Comparison of ENCODE assay signal across 2 cellular contexts in the genomic region with DNA sequence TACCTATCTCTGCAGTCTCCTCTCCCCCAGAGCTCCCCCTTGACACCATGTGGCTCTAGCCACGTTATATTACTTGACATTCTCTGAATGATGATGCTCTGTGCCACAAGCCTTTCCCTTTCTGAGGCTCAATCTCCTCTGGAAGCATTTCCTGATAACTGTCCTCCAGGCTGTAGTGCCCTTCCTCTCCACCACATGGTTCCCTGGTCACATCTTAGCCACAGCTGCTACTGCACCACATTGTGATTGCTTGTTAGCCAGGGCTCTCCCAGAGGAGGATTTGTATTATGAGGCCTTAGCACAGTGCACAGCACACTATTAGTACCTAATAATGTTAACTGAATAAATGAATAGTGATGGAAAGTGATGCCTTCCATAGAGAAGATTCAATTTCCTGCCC.
TF ChIP-seq lines count a peak whose summit lies in the region.

No MANE protein-coding gene starts in this region.

TF ChIP-seq in HCT116, 20 proteins besides CTCF, POLR2A, EP300 and RAD21:
- TF ChIP-seq, protein P1, sequence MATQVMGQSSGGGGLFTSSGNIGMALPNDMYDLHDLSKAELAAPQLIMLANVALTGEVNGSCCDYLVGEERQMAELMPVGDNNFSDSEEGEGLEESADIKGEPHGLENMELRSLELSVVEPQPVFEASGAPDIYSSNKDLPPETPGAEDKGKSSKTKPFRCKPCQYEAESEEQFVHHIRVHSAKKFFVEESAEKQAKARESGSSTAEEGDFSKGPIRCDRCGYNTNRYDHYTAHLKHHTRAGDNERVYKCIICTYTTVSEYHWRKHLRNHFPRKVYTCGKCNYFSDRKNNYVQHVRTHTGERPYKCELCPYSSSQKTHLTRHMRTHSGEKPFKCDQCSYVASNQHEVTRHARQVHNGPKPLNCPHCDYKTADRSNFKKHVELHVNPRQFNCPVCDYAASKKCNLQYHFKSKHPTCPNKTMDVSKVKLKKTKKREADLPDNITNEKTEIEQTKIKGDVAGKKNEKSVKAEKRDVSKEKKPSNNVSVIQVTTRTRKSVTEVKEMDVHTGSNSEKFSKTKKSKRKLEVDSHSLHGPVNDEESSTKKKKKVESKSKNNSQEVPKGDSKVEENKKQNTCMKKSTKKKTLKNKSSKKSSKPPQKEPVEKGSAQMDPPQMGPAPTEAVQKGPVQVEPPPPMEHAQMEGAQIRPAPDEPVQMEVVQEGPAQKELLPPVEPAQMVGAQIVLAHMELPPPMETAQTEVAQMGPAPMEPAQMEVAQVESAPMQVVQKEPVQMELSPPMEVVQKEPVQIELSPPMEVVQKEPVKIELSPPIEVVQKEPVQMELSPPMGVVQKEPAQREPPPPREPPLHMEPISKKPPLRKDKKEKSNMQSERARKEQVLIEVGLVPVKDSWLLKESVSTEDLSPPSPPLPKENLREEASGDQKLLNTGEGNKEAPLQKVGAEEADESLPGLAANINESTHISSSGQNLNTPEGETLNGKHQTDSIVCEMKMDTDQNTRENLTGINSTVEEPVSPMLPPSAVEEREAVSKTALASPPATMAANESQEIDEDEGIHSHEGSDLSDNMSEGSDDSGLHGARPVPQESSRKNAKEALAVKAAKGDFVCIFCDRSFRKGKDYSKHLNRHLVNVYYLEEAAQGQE (IDR thresholded peaks at IDR 0.05; ENCODE audit: low read depth): no peak
- TF ChIP-seq SP1 (IDR thresholded peaks at IDR 0.05; ENCODE audit: low read depth) (no peak), CBX3 (IDR thresholded peaks at IDR 0.05; ENCODE audit: low read depth) (no peak), POLR2AphosphoS5 (IDR thresholded peaks at IDR 0.05; ENCODE audit: low read depth, low read length) (no peak), ZFX (IDR thresholded peaks at IDR 0.05) (no peak), FOSL1 (IDR thresholded peaks at IDR 0.05; ENCODE audit: low read depth) (no peak), EZH2phosphoT487 (IDR thresholded peaks at IDR 0.05; ENCODE audit: borderline replicate concordance) (no peak), EGR1 (IDR thresholded peaks at IDR 0.05; ENCODE audit: low read depth) (no peak), YY1 (IDR thresholded peaks at IDR 0.05; ENCODE audit: extremely low read depth, insufficient replicate concordance, low read depth, low read length) (no peak), EZH2 (IDR thresholded peaks at IDR 0.05) (no peak)

TF ChIP-seq in WTC11, 78 proteins besides CTCF, POLR2A, EP300 and RAD21:
- TF ChIP-seq IRF2 (CRISPR knock-in tag; IDR thresholded peaks at IDR 0.05; ENCODE audit: borderline replicate concordance, low read depth) (no peak), NR2C2 (CRISPR knock-in tag; IDR thresholded peaks at IDR 0.05) (no peak), TEAD4 (CRISPR knock-in tag; IDR thresholded peaks at IDR 0.05) (no peak), OVOL2 (CRISPR knock-in tag; IDR thresholded peaks at IDR 0.05; ENCODE audit: borderline replicate concordance) (no peak), CREM (CRISPR knock-in tag; IDR thresholded peaks at IDR 0.05) (no peak), HMGA2 (CRISPR knock-in tag; IDR thresholded peaks at IDR 0.05) (no peak), ZBTB21 (CRISPR knock-in tag; IDR thresholded peaks at IDR 0.05; ENCODE audit: borderline replicate concordance) (no peak), FOXJ3 (CRISPR knock-in tag; IDR thresholded peaks at IDR 0.05; ENCODE audit: borderline replicate concordance) (no peak)
- TF ChIP-seq, protein P2, sequence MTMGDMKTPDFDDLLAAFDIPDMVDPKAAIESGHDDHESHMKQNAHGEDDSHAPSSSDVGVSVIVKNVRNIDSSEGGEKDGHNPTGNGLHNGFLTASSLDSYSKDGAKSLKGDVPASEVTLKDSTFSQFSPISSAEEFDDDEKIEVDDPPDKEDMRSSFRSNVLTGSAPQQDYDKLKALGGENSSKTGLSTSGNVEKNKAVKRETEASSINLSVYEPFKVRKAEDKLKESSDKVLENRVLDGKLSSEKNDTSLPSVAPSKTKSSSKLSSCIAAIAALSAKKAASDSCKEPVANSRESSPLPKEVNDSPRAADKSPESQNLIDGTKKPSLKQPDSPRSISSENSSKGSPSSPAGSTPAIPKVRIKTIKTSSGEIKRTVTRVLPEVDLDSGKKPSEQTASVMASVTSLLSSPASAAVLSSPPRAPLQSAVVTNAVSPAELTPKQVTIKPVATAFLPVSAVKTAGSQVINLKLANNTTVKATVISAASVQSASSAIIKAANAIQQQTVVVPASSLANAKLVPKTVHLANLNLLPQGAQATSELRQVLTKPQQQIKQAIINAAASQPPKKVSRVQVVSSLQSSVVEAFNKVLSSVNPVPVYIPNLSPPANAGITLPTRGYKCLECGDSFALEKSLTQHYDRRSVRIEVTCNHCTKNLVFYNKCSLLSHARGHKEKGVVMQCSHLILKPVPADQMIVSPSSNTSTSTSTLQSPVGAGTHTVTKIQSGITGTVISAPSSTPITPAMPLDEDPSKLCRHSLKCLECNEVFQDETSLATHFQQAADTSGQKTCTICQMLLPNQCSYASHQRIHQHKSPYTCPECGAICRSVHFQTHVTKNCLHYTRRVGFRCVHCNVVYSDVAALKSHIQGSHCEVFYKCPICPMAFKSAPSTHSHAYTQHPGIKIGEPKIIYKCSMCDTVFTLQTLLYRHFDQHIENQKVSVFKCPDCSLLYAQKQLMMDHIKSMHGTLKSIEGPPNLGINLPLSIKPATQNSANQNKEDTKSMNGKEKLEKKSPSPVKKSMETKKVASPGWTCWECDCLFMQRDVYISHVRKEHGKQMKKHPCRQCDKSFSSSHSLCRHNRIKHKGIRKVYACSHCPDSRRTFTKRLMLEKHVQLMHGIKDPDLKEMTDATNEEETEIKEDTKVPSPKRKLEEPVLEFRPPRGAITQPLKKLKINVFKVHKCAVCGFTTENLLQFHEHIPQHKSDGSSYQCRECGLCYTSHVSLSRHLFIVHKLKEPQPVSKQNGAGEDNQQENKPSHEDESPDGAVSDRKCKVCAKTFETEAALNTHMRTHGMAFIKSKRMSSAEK (CRISPR knock-in tag; IDR thresholded peaks at IDR 0.05; ENCODE audit: borderline replicate concordance): no peak
- TF ChIP-seq, protein P3, sequence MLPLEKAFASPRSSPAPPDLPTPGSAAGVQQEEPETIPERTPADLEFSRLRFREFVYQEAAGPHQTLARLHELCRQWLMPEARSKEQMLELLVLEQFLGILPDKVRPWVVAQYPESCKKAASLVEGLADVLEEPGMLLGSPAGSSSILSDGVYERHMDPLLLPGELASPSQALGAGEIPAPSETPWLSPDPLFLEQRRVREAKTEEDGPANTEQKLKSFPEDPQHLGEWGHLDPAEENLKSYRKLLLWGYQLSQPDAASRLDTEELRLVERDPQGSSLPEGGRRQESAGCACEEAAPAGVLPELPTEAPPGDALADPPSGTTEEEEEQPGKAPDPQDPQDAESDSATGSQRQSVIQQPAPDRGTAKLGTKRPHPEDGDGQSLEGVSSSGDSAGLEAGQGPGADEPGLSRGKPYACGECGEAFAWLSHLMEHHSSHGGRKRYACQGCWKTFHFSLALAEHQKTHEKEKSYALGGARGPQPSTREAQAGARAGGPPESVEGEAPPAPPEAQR (CRISPR knock-in tag; IDR thresholded peaks at IDR 0.05): no peak
- TF ChIP-seq, protein P4, sequence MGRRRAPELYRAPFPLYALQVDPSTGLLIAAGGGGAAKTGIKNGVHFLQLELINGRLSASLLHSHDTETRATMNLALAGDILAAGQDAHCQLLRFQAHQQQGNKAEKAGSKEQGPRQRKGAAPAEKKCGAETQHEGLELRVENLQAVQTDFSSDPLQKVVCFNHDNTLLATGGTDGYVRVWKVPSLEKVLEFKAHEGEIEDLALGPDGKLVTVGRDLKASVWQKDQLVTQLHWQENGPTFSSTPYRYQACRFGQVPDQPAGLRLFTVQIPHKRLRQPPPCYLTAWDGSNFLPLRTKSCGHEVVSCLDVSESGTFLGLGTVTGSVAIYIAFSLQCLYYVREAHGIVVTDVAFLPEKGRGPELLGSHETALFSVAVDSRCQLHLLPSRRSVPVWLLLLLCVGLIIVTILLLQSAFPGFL (CRISPR knock-in tag; IDR thresholded peaks at IDR 0.05; ENCODE audit: borderline replicate concordance): no peak
- TF ChIP-seq, protein P5, sequence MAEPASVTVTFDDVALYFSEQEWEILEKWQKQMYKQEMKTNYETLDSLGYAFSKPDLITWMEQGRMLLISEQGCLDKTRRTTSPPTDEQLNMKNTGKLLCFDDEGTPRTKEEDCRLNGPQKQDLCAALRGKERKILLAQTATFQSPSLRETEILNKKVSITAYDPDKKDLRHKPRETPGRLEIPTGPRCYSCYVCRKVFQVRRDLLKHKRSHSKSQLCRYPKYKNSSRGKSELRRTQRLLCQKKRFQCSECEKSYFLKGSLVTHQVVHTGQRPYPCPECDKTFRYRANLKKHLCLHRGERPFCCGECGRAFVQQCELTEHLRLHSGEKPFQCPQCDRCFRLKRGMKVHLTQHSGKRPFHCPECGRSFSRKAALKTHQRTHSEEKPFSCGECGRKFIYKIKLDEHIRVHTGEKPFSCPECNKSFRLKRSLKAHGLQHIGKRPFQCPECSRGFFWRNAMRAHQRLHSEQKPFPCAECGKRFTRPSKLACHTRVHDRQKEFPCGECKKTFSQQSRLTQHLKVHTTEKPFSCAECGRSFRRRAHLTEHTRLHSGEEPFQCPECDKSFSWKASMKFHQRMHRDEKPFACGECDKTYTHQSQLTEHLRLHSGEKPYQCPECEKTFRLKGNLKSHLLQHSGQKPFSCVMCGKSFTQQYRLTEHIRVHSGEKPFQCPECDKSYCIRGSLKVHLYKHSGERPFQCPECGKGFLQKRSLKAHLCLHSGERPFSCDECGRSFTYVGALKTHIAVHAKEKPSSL (CRISPR knock-in tag; conservative IDR thresholded peaks at IDR 0.05): no peak
- TF ChIP-seq, protein P6, sequence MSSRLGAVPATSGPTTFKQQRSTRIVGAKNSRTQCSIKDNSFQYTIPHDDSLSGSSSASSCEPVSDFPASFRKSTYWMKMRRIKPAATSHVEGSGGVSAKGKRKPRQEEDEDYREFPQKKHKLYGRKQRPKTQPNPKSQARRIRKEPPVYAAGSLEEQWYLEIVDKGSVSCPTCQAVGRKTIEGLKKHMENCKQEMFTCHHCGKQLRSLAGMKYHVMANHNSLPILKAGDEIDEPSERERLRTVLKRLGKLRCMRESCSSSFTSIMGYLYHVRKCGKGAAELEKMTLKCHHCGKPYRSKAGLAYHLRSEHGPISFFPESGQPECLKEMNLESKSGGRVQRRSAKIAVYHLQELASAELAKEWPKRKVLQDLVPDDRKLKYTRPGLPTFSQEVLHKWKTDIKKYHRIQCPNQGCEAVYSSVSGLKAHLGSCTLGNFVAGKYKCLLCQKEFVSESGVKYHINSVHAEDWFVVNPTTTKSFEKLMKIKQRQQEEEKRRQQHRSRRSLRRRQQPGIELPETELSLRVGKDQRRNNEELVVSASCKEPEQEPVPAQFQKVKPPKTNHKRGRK (CRISPR knock-in tag; IDR thresholded peaks at IDR 0.05; ENCODE audit: borderline replicate concordance): no peak
- TF ChIP-seq, protein P7, sequence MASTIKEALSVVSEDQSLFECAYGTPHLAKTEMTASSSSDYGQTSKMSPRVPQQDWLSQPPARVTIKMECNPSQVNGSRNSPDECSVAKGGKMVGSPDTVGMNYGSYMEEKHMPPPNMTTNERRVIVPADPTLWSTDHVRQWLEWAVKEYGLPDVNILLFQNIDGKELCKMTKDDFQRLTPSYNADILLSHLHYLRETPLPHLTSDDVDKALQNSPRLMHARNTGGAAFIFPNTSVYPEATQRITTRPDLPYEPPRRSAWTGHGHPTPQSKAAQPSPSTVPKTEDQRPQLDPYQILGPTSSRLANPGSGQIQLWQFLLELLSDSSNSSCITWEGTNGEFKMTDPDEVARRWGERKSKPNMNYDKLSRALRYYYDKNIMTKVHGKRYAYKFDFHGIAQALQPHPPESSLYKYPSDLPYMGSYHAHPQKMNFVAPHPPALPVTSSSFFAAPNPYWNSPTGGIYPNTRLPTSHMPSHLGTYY (CRISPR knock-in tag; IDR thresholded peaks at IDR 0.05): no peak
- TF ChIP-seq, protein P8, sequence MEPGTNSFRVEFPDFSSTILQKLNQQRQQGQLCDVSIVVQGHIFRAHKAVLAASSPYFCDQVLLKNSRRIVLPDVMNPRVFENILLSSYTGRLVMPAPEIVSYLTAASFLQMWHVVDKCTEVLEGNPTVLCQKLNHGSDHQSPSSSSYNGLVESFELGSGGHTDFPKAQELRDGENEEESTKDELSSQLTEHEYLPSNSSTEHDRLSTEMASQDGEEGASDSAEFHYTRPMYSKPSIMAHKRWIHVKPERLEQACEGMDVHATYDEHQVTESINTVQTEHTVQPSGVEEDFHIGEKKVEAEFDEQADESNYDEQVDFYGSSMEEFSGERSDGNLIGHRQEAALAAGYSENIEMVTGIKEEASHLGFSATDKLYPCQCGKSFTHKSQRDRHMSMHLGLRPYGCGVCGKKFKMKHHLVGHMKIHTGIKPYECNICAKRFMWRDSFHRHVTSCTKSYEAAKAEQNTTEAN (CRISPR knock-in tag; IDR thresholded peaks at IDR 0.05): no peak
- TF ChIP-seq, protein P9, sequence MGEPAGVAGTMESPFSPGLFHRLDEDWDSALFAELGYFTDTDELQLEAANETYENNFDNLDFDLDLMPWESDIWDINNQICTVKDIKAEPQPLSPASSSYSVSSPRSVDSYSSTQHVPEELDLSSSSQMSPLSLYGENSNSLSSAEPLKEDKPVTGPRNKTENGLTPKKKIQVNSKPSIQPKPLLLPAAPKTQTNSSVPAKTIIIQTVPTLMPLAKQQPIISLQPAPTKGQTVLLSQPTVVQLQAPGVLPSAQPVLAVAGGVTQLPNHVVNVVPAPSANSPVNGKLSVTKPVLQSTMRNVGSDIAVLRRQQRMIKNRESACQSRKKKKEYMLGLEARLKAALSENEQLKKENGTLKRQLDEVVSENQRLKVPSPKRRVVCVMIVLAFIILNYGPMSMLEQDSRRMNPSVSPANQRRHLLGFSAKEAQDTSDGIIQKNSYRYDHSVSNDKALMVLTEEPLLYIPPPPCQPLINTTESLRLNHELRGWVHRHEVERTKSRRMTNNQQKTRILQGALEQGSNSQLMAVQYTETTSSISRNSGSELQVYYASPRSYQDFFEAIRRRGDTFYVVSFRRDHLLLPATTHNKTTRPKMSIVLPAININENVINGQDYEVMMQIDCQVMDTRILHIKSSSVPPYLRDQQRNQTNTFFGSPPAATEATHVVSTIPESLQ (CRISPR knock-in tag; IDR thresholded peaks at IDR 0.05): no peak
